Comparison of ENCODE assay signal across 27 cellular contexts in genomic region chr5:177220576-177220975, GRCh38.
"Had no signal": no experiment of that assay in that cellular context is flagged by ENCODE, and none has a peak within 500 bp of the region (broad histone marks: within the 10 kb centered on the region; RNA-seq: fewer than 3 reads in every experiment).

No MANE protein-coding gene starts in this region.

- DNase-seq: activated CD4-positive, alpha-beta T cell treated with anti-CD3 and anti-CD28 coated beads, Interleukin-2, amount 10 ng/mL, durations not matched to agents 7 days and 5 days; activated CD4-positive, CD25-positive, alpha-beta regulatory T cell treated with anti-CD3 and anti-CD28 coated beads, Interleukin-2, amount 50 U/mL, for 72 hours; activated CD8-positive, alpha-beta memory T cell treated with anti-CD3 and anti-CD28 coated beads, Interleukin-2, amount 10 ng/mL, durations not matched to agents 7 days and 5 days; activated CD8-positive, alpha-beta T cell treated with anti-CD3 and anti-CD28 coated beads for 36 hours; activated effector memory CD4-positive, alpha-beta T cell treated with anti-CD3 and anti-CD28 coated beads, Interleukin-2, amount 50 U/mL, for 16 hours; activated naive CD4-positive, alpha-beta T cell treated with anti-CD3 and anti-CD28 coated beads, Interleukin-2, amount 50 U/mL, for 16 hours; activated T-cell treated with anti-CD3 and anti-CD28 coated beads for 4 hours; anterior cingulate cortex; body of pancreas; effector CD4-positive, alpha-beta T cell; gastrocnemius medialis; hippocampal formation; left ventricle myocardium superior; mammary epithelial cell; nephron progenitor cell; right cardiac atrium; stimulated activated CD4-positive, alpha-beta T cell treated with anti-CD3 and anti-CD28 coated beads, Interleukin-12 subunit alpha, Interleukin-12 subunit beta, amount 100 ng/mL, for 4 hours; T-cell; testis; WERI-Rb-1 had no signal

- H3K27ac ChIP-seq: body of pancreas, esophagus muscularis mucosa, gastrocnemius medialis, parathyroid adenoma, testis, WERI-Rb-1 had no signal

- H3K36me3 ChIP-seq: gastrocnemius medialis, WERI-Rb-1 had no signal

- ATAC-seq: activated CD8-positive, alpha-beta memory T cell treated with anti-CD3 and anti-CD28 coated beads, Interleukin-2, amount 10 ng/mL, durations not matched to agents 7 days and 5 days; activated CD8-positive, alpha-beta T cell treated with anti-CD3 and anti-CD28 coated beads for 36 hours; body of pancreas; gastrocnemius medialis; left ventricle myocardium superior; right cardiac atrium; stimulated activated memory B cell treated with anti-CD40 and anti-IgM and Interleukin-4, amounts not matched to agents 10 μg/mL and 1 μg/mL and 100 μg/mL, for 72 hours; T-cell had no signal

- H2AFZ ChIP-seq: parathyroid adenoma had no signal

- H3K9ac ChIP-seq: parathyroid adenoma had no signal

- H3K9me3 Mint-ChIP-seq: activated CD4-positive, alpha-beta T cell treated with anti-CD3 and anti-CD28 coated beads, Interleukin-2, amount 10 ng/mL, durations not matched to agents 7 days and 5 days; activated CD8-positive, alpha-beta T cell treated with anti-CD3 and anti-CD28 coated beads for 36 hours; dendritic cell treated with granulocyte-macrophage colony-stimulating factor and Interleukin-4, amounts not matched to agents 40 ng/mL and 50 ng/mL, for 4 days; nephron progenitor cell; stimulated activated memory B cell treated with anti-CD40 and anti-IgM and Interleukin-4, amounts not matched to agents 10 μg/mL and 1 μg/mL and 100 μg/mL, for 72 hours; T-cell; T-helper 2 cell treated with Interferon-gamma antibody and Interleukin-4, amounts not matched to agents 5 μg/mL and 100 μg/mL, for 36 hours; type B pancreatic cell had no signal

- H3K27me3 ChIP-seq: body of pancreas, esophagus muscularis mucosa, gastrocnemius medialis, testis had no signal

- H3K27me3 Mint-ChIP-seq: activated CD4-positive, alpha-beta T cell treated with anti-CD3 and anti-CD28 coated beads, Interleukin-2, amount 10 ng/mL, durations not matched to agents 7 days and 5 days; activated CD8-positive, alpha-beta memory T cell treated with anti-CD3 and anti-CD28 coated beads, Interleukin-2, amount 10 ng/mL, durations not matched to agents 7 days and 5 days; activated CD8-positive, alpha-beta T cell treated with anti-CD3 and anti-CD28 coated beads for 36 hours; dendritic cell treated with granulocyte-macrophage colony-stimulating factor and Interleukin-4, amounts not matched to agents 40 ng/mL and 50 ng/mL, for 4 days; stimulated activated memory B cell treated with anti-CD40 and anti-IgM and Interleukin-4, amounts not matched to agents 10 μg/mL and 1 μg/mL and 100 μg/mL, for 72 hours; T-cell; type B pancreatic cell had no signal

- H3K4me3 Mint-ChIP-seq: activated CD4-positive, alpha-beta T cell treated with anti-CD3 and anti-CD28 coated beads, Interleukin-2, amount 10 ng/mL, durations not matched to agents 7 days and 5 days; activated CD8-positive, alpha-beta memory T cell treated with anti-CD3 and anti-CD28 coated beads, Interleukin-2, amount 10 ng/mL, durations not matched to agents 7 days and 5 days; activated CD8-positive, alpha-beta T cell treated with anti-CD3 and anti-CD28 coated beads for 36 hours; dendritic cell treated with granulocyte-macrophage colony-stimulating factor and Interleukin-4, amounts not matched to agents 40 ng/mL and 50 ng/mL, for 4 days; mesothelial cell of epicardium; nephron progenitor cell; stimulated activated memory B cell treated with anti-CD40 and anti-IgM and Interleukin-4, amounts not matched to agents 10 μg/mL and 1 μg/mL and 100 μg/mL, for 72 hours; T-cell; T-helper 2 cell treated with Interferon-gamma antibody and Interleukin-4, amounts not matched to agents 5 μg/mL and 100 μg/mL, for 36 hours; type B pancreatic cell had no signal

- H3K27ac Mint-ChIP-seq: activated CD4-positive, alpha-beta T cell treated with anti-CD3 and anti-CD28 coated beads, Interleukin-2, amount 10 ng/mL, durations not matched to agents 7 days and 5 days; activated CD8-positive, alpha-beta T cell treated with anti-CD3 and anti-CD28 coated beads for 36 hours; stimulated activated memory B cell treated with anti-CD40 and anti-IgM and Interleukin-4, amounts not matched to agents 10 μg/mL and 1 μg/mL and 100 μg/mL, for 72 hours; type B pancreatic cell had no signal

- H3K9me3 ChIP-seq: body of pancreas, esophagus muscularis mucosa, gastrocnemius medialis, testis had no signal

- H3K4me3 ChIP-seq: body of pancreas, esophagus muscularis mucosa, gastrocnemius medialis, testis had no signal

- H3K4me1 ChIP-seq: body of pancreas, gastrocnemius medialis, parathyroid adenoma, testis had no signal
